Comparison of ENCODE assay signal across 8 cellular contexts in genomic region chr17:58666858-58667267, GRCh38. TPM values are rescaled to one million over a fixed set of nuclear protein-coding genes. Genes with fewer than 3 reads are reported as not detected.
DNase-seq lines count a peak whose midpoint lies in the region; ATAC-seq and TF ChIP-seq lines count a peak whose summit lies in the region.

No MANE protein-coding gene starts in this region.

- TF ChIP-seq EP300 in transverse colon (IDR thresholded peaks at IDR 0.05; ENCODE audit: low read depth), result no peak

- ATAC-seq in mucosa of descending colon, result peak; percentile 82

- peaks cover 8% of the 10 kb centered on the region for H3K4me1 Mint-ChIP-seq in T-helper 2 cell treated with Interferon-gamma antibody and Interleukin-4, amounts not matched to agents 5 μg/mL and 100 μg/mL, for 36 hours (ENCODE audit: low read depth)
- peaks cover 20% of the 10 kb centered on the region for H3K4me1 Mint-ChIP-seq in mesothelial cell of epicardium

- peak overlapping the region in 3 of 4 donors; percentile 2 to 28 (median 14) for H3K27ac ChIP-seq in transverse colon

- H3K27ac Mint-ChIP-seq in T-helper 2 cell treated with Interferon-gamma antibody and Interleukin-4, amounts not matched to agents 5 μg/mL and 100 μg/mL, for 36 hours, result no peak overlapping the region
- no peak overlapping the region for H3K27ac Mint-ChIP-seq in mesothelial cell of epicardium

- DNase-seq in LHCN-M2 (ENCODE audit: low read depth) (peak; percentile 33), dedifferentiated amniotic fluid mesenchymal stem cell (ENCODE audit: extremely low spot score) (peak; percentile 18), mucosa of descending colon (peak; percentile 82 to 85 (median 84)), transverse colon (peak; percentile 85), iPS-NIHi11 (ENCODE audit: low spot score) (no peak), ACHN (no peak), mesothelial cell of epicardium (ENCODE audit: low spot score in 2 of 2, unreplicated experiment in 2 of 2) (no peak)
- DNase-seq in T-helper 2 cell treated with Interferon-gamma antibody and Interleukin-4, amounts not matched to agents 5 μg/mL and 100 μg/mL, for 36 hours (ENCODE audit: low spot score), result peak; percentile 13

- H3K36me3 ChIP-seq in mucosa of descending colon (ENCODE audit: low read depth) (no peaks in the 10 kb centered on the region), transverse colon (no peaks in the 10 kb centered on the region)

- intact Hi-C loops in mucosa of descending colon (cut with DNase I, micrococcal nuclease), result no loop called here
- intact Hi-C loops in transverse colon (cut with DNase I; ENCODE audit: low total_unique reads), result no loop called here

- H3K9me3 ChIP-seq in mucosa of descending colon (no peaks in the 10 kb centered on the region), transverse colon (no peaks in the 10 kb centered on the region)

- no peaks in the 10 kb centered on the region for H3K36me3 Mint-ChIP-seq in T-helper 2 cell treated with Interferon-gamma antibody and Interleukin-4, amounts not matched to agents 5 μg/mL and 100 μg/mL, for 36 hours (ENCODE audit: low read depth)
- no peaks in the 10 kb centered on the region for H3K36me3 Mint-ChIP-seq in mesothelial cell of epicardium

- H3K27me3 Mint-ChIP-seq in T-helper 2 cell treated with Interferon-gamma antibody and Interleukin-4, amounts not matched to agents 5 μg/mL and 100 μg/mL, for 36 hours (ENCODE audit: low read depth), result peaks cover 15% of the 10 kb centered on the region
- no peaks in the 10 kb centered on the region for H3K27me3 Mint-ChIP-seq in mesothelial cell of epicardium (ENCODE audit: low read depth)

- H3K4me3 Mint-ChIP-seq in T-helper 2 cell treated with Interferon-gamma antibody and Interleukin-4, amounts not matched to agents 5 μg/mL and 100 μg/mL, for 36 hours, result peak overlapping the region; percentile 48
- H3K4me3 Mint-ChIP-seq in mesothelial cell of epicardium, result no peak overlapping the region

- TF ChIP-seq CTCF in mucosa of descending colon (IDR thresholded peaks at IDR 0.05) (no peak), transverse colon (IDR thresholded peaks at IDR 0.05) (no peak), mesothelial cell of epicardium (IDR thresholded peaks at IDR 0.05; ENCODE audit: unreplicated experiment) (no peak)

- peaks cover 5% of the 10 kb centered on the region for H3K27me3 ChIP-seq in transverse colon

- H3K4me1 ChIP-seq in mucosa of descending colon (ENCODE audit: low read depth) (no peaks in the 10 kb centered on the region), transverse colon (no peaks in the 10 kb centered on the region)

- in situ Hi-C loops in transverse colon (cut with MboI; ENCODE audit: low pct_ligation_motif_present in 1 of 4, low pct_unique_long_range_greater_than_20kb in 1 of 4, low sequenced_read_pairs in 3 of 4), result no loop called here
- in situ Hi-C loops in ACHN (cut with HindIII; ENCODE audit: low pct_ligation_motif_present, low pct_unique_long_range_greater_than_20kb, low sequenced_read_pairs), result no loop called here

- TF ChIP-seq POLR2A in transverse colon (IDR thresholded peaks at IDR 0.05), result no peak

- 40 to 64% methylated on average over 4 to 19 of the region's 19 CpGs for WGBS in transverse colon (ENCODE audit: low coverage in 1 of 2), 2 donors

- H3K4me3 ChIP-seq in mucosa of descending colon (no peak overlapping the region), transverse colon (peak overlapping the region in 3 of 4 donors; percentile 11 to 16 (median 15))

- H3K9me3 Mint-ChIP-seq in T-helper 2 cell treated with Interferon-gamma antibody and Interleukin-4, amounts not matched to agents 5 μg/mL and 100 μg/mL, for 36 hours, result no peaks in the 10 kb centered on the region
- no peaks in the 10 kb centered on the region for H3K9me3 Mint-ChIP-seq in mesothelial cell of epicardium

RNA-seq across cellular contexts. Expression of gene TEX14, which starts 25.0 kb away (rescaled TPM):
- total RNA-seq in LHCN-M2 (2014; rRNA removed) (not detected in 2 replicates), mucosa of descending colon (under 1 TPM in 1 of 3 donors, not detected in 2; 0.28 TPM), transverse colon (under 1 TPM in 1 of 4 donors, not detected in 3; 0.27 TPM), mesothelial cell of epicardium (0.20 to 0.43 TPM (median 0.34 TPM) in 3 replicates)
- polyA plus RNA-seq in LHCN-M2 (2012), result not detected

RNA-seq across cellular contexts. Expression of gene RAD51C, which starts 25.5 kb away (rescaled TPM):
- 36.7 and 37.5 TPM in 2 replicates for total RNA-seq in LHCN-M2 (2014; rRNA removed)
- 23.7 TPM for polyA plus RNA-seq in LHCN-M2 (2012)
- 10 to 100 TPM in 2 of 3 donors, 1 to 10 TPM in 1; 6.2 to 20.3 (median 18.9) TPM for total RNA-seq in mucosa of descending colon
- 10 to 100 TPM in 2 of 4 donors, 1 to 10 TPM in 2; 4.9 to 37.0 (median 9.2) TPM for total RNA-seq in transverse colon
- 28.8 to 31.7 TPM (median 30.3 TPM) in 3 replicates for total RNA-seq in mesothelial cell of epicardium

Comparison
In these comparisons a context has a peak if more than half of its experiments do, and no peak if none do; other contexts are left out.
1. DNase-seq: peak in LHCN-M2 (single experiment), T-helper 2 cell treated with Interferon-gamma antibody and Interleukin-4, amounts not matched to agents 5 μg/mL and 100 μg/mL, for 36 hours (single experiment), dedifferentiated amniotic fluid mesenchymal stem cell (single experiment), mucosa of descending colon (3 of 3) and transverse colon (single experiment); none in iPS-NIHi11 (single experiment), ACHN (single experiment) and mesothelial cell of epicardium (0 of 2).